Comparison of ENCODE assay signal across 21 cellular contexts in genomic region chr7:94706991-94707390, GRCh38. TPM values are rescaled to one million over a fixed set of nuclear protein-coding genes. Genes with fewer than 3 reads are reported as not detected.
DNase-seq lines count a peak whose midpoint lies in the region; ATAC-seq and TF ChIP-seq lines count a peak whose summit lies in the region.
"Had no signal": no experiment of that assay in that cellular context is flagged by ENCODE, and none has a peak within 500 bp of the region (broad histone marks: within the 10 kb centered on the region; RNA-seq: fewer than 3 reads in every experiment).

No MANE protein-coding gene starts in this region.

- H4K20me1 ChIP-seq in GM23338 (replicated peaks; ENCODE audit: insufficient read depth), result no peaks in the 10 kb centered on the region
- H4K20me1 ChIP-seq: BLaER1 treated with 17β-estradiol and CSF1 and Interleukin-3, amounts not matched to agents 10 nM and 100 nM had no signal

- H3K27ac ChIP-seq in GM23338 (ENCODE audit: low read depth) (no peak overlapping the region), left lung (no peak overlapping the region), gastroesophageal sphincter (no peak overlapping the region)
- H3K27ac ChIP-seq: BLaER1 treated with 17β-estradiol and CSF1 and Interleukin-3, amounts not matched to agents 10 nM and 100 nM; GM23248 had no signal

- no peaks in the 10 kb centered on the region for H3K9me2 ChIP-seq in GM23338 (ENCODE audit: insufficient read depth)

- H3K9me3 ChIP-seq in left lung (no peaks in the 10 kb centered on the region), gastroesophageal sphincter (no peaks in the 10 kb centered on the region)
- H3K9me3 ChIP-seq: BLaER1 treated with 17β-estradiol and CSF1 and Interleukin-3, amounts not matched to agents 10 nM and 100 nM had no signal

- no peaks in the 10 kb centered on the region for H3F3A ChIP-seq in GM23338 (replicated peaks; ENCODE audit: low read depth)

- H3K27me3 ChIP-seq in GM23338 (ENCODE audit: insufficient read depth), result no peaks in the 10 kb centered on the region
- no peaks in the 10 kb centered on the region for H3K27me3 ChIP-seq in kidney epithelial cell (ENCODE audit: control insufficient read depth, insufficient read depth, low read length)
- no peaks in the 10 kb centered on the region for H3K27me3 ChIP-seq in left lung
- no peaks in the 10 kb centered on the region for H3K27me3 ChIP-seq in gastroesophageal sphincter
- H3K27me3 ChIP-seq: BLaER1 treated with 17β-estradiol and CSF1 and Interleukin-3, amounts not matched to agents 10 nM and 100 nM had no signal

- DNase-seq in GM23338 (ENCODE audit: low spot score), result no peak
- DNase-seq in epithelial cell of proximal tubule (ENCODE audit: low read depth), result peak; percentile 74
- no peak for DNase-seq in kidney epithelial cell (ENCODE audit: low read depth)
- DNase-seq in left lung, result no peak
- DNase-seq in T-helper 2 cell, result no peak
- DNase-seq: 8988T; CD8-positive, alpha-beta T cell; DMS 273 treated with DMSO at 0.1 percent for 48 hours; DMS53; DND-41; EL; GM23248; HCEC 1CT; HFFc6; IMR-90 had no signal

- H3K79me2 ChIP-seq in GM23338 (replicated peaks; ENCODE audit: insufficient read depth), result no peaks in the 10 kb centered on the region

- peak overlapping the region; percentile 74; the same call in 1 of the 2 replicates for H3K27ac Mint-ChIP-seq in GM23338
- peak overlapping the region; percentile 83 to 92 (median 84) for H3K27ac Mint-ChIP-seq in nephron
- H3K27ac Mint-ChIP-seq: B cell; CD8-positive, alpha-beta T cell; HFFc6 had no signal

- H3K36me3 ChIP-seq in GM23338 (ENCODE audit: insufficient read depth), result no peaks in the 10 kb centered on the region
- no peaks in the 10 kb centered on the region for H3K36me3 ChIP-seq in kidney epithelial cell (ENCODE audit: control insufficient read depth, insufficient read depth, low read length)
- H3K36me3 ChIP-seq in left lung, result no peaks in the 10 kb centered on the region
- no peaks in the 10 kb centered on the region for H3K36me3 ChIP-seq in gastroesophageal sphincter
- H3K36me3 ChIP-seq: BLaER1 treated with 17β-estradiol and CSF1 and Interleukin-3, amounts not matched to agents 10 nM and 100 nM had no signal

- no peak overlapping the region for H3K4me2 ChIP-seq in GM23338
- H3K4me2 ChIP-seq: BLaER1 treated with 17β-estradiol and CSF1 and Interleukin-3, amounts not matched to agents 10 nM and 100 nM had no signal

- H3K4me3 ChIP-seq in GM23338, result no peak overlapping the region
- H3K4me3 ChIP-seq in epithelial cell of proximal tubule (ENCODE audit: low read depth, low read length), result peak overlapping the region; percentile 40
- H3K4me3 ChIP-seq in kidney epithelial cell (ENCODE audit: low read depth, low read length), result peak overlapping the region; percentile 10
- H3K4me3 ChIP-seq in left lung, result no peak overlapping the region
- H3K4me3 ChIP-seq in gastroesophageal sphincter, result no peak overlapping the region
- H3K4me3 ChIP-seq: BLaER1 treated with 17β-estradiol and CSF1 and Interleukin-3, amounts not matched to agents 10 nM and 100 nM; GM12878; GM23248 had no signal

- H3K4me1 ChIP-seq in GM23338 (ENCODE audit: insufficient read depth), result no peaks in the 10 kb centered on the region; the same call in 1 of the 2 replicates
- H3K4me1 ChIP-seq in left lung, result no peaks in the 10 kb centered on the region
- H3K4me1 ChIP-seq in gastroesophageal sphincter, result no peaks in the 10 kb centered on the region
- H3K4me1 ChIP-seq: BLaER1 treated with 17β-estradiol and CSF1 and Interleukin-3, amounts not matched to agents 10 nM and 100 nM had no signal

- ATAC-seq in GM23338 (no peak), GM19324 (IDR thresholded peaks at IDR 0.05; ENCODE audit: low FRiP score, unreplicated experiment) (no peak), left lung (no peak), gastroesophageal sphincter (no peak)
- ATAC-seq: CD8-positive, alpha-beta T cell; GM12878 had no signal

- H3K4me3 Mint-ChIP-seq in GM23338 (no peak overlapping the region), nephron (peak overlapping the region in 1 of 3 experiments; percentile 61)
- H3K4me3 Mint-ChIP-seq: B cell; CD8-positive, alpha-beta T cell; HFFc6 had no signal

- TF ChIP-seq CTCF in GM23338 (conservative IDR thresholded peaks at IDR 0.05; ENCODE audit: low read depth in 2 of 2), result no peak
- no peak for TF ChIP-seq CTCF in epithelial cell of proximal tubule (conservative IDR thresholded peaks at IDR 0.05; ENCODE audit: low read depth, low read length)
- TF ChIP-seq CTCF in kidney epithelial cell (IDR thresholded peaks at IDR 0.05; ENCODE audit: insufficient read depth, low read length, poor library complexity, severe bottlenecking), result no peak
- no peak for TF ChIP-seq CTCF in nephron (IDR thresholded peaks at IDR 0.05; ENCODE audit: unreplicated experiment in 3 of 3)
- no peak for TF ChIP-seq CTCF in left lung (IDR thresholded peaks at IDR 0.05)
- no peak for TF ChIP-seq CTCF in gastroesophageal sphincter (IDR thresholded peaks at IDR 0.05)

- 85 to 100% methylated on average over 4 to 5 of the region's 5 CpGs for WGBS in gastroesophageal sphincter (ENCODE audit: low coverage in 1 of 2), 2 donors

- H3K27me3 Mint-ChIP-seq in GM23338 (ENCODE audit: insufficient read depth, low read depth, poor library complexity) (peaks cover 3% of the 10 kb centered on the region), nephron (ENCODE audit: low read depth) (no peaks in the 10 kb centered on the region)

- no peak overlapping the region for H2AFZ ChIP-seq in GM23338
- H2AFZ ChIP-seq: GM23248 had no signal

- no peak for TF ChIP-seq POLR2A in gastroesophageal sphincter (IDR thresholded peaks at IDR 0.05)

- peaks cover 3% of the 10 kb centered on the region; the same call in 2 of the 3 replicates for H3K4me1 Mint-ChIP-seq in GM23338
- peaks cover 9% of the 10 kb centered on the region for H3K4me1 Mint-ChIP-seq in nephron
- H3K4me1 Mint-ChIP-seq: B cell had no signal

- TF ChIP-seq EP300 in gastroesophageal sphincter (IDR thresholded peaks at IDR 0.05), result no peak

- peaks cover 11% of the 10 kb centered on the region for H3K9me3 Mint-ChIP-seq in GM23338
- no peaks in the 10 kb centered on the region for H3K9me3 Mint-ChIP-seq in nephron
- H3K9me3 Mint-ChIP-seq: CD8-positive, alpha-beta T cell; HFFc6 had no signal

- intact Hi-C loops in left lung (cut with DNase I), result no loop called here

- H3K36me3 Mint-ChIP-seq in GM23338 (ENCODE audit: low read depth) (peaks cover 8% of the 10 kb centered on the region), nephron (ENCODE audit: low read depth) (no peaks in the 10 kb centered on the region)
- H3K36me3 Mint-ChIP-seq: CD8-positive, alpha-beta T cell had no signal

TF ChIP-seq in GM23338, 12 proteins besides CTCF, POLR2A, EP300 and RAD21 (continues in another document):
- TF ChIP-seq STAT1 (IDR thresholded peaks at IDR 0.05; ENCODE audit: unreplicated experiment), result no peak
- TF ChIP-seq POLR2AphosphoS5 (IDR thresholded peaks at IDR 0.05; ENCODE audit: low read depth), result no peak
- TF ChIP-seq EZH2 (IDR thresholded peaks at IDR 0.05; ENCODE audit: low read depth, unreplicated experiment), result no peak
- no peak for TF ChIP-seq REST (IDR thresholded peaks at IDR 0.05; ENCODE audit: unreplicated experiment)
- no peak for TF ChIP-seq ETS1 (IDR thresholded peaks at IDR 0.05)
- TF ChIP-seq JUNB (IDR thresholded peaks at IDR 0.05; ENCODE audit: unreplicated experiment), result no peak
- TF ChIP-seq NANOG (IDR thresholded peaks at IDR 0.05; ENCODE audit: borderline replicate concordance), result no peak
- TF ChIP-seq CREB1 (CRISPR knock-in tag; IDR thresholded peaks at IDR 0.05; ENCODE audit: low read depth), result no peak
- TF ChIP-seq EZH2phosphoT487 (IDR thresholded peaks at IDR 0.05; ENCODE audit: unreplicated experiment), result no peak
- no peak for TF ChIP-seq ZNF331 (CRISPR knock-in tag; IDR thresholded peaks at IDR 0.05; ENCODE audit: low read depth)
- TF ChIP-seq ZNF114 (CRISPR knock-in tag; IDR thresholded peaks at IDR 0.05), result no peak

RNA-seq across cellular contexts. Expression of gene SGCE, which starts 51.1 kb away (rescaled TPM):
- total RNA-seq in GM23338 (2014; rRNA removed; shearing (Covaris generic)), result 46.1 and 52.1 TPM in 2 replicates
- polyA plus RNA-seq in GM23338 (2016; fragmentation: Nextera tagmentation; extraction: Ambion mirVana), result 53.5 and 54.8 TPM in 2 replicates
- total RNA-seq in epithelial cell of proximal tubule (37.9 and 44.6 TPM in 2 replicates), kidney epithelial cell (24.9 and 33.6 TPM in 2 replicates), left lung (10 to 100 TPM; 49.9 to 80.1 TPM), gastroesophageal sphincter (100 to 1,000 TPM in 3 of 4 donors, 10 to 100 TPM in 1; 92.5 to 138 (median 123) TPM)

Comparison
In these comparisons a context has a peak if more than half of its experiments do, and no peak if none do; other contexts are left out.
1. H3K4me3 ChIP-seq: peak in epithelial cell of proximal tubule (single experiment) and kidney epithelial cell (single experiment); none in GM23338 (single experiment), left lung (0 of 2) and gastroesophageal sphincter (0 of 2).